In the genomic region with DNA sequence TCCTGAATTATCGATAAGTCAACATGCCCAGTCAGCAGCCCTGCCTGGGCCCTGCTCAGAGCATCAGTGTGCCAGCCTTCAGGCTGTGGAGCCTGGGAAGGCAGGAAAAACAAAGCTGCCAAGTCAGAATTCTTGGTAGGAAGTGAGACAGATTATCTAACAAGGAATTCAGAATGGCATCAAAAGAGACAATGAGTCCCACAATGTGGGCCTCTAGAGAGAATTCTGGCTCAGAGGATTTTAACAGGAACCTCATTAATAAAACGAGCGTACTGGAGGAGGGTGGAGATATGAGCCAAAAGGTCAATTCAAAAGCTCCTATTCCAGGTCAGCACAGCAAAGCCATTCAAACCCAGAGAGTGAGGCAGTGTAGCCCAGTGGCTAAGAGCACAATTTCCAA, we compare ENCODE assay signal across 1 cellular context.
TF ChIP-seq lines count a peak whose summit lies in the region.

No MANE protein-coding gene starts in this region.

TF ChIP-seq in IMR-90, 13 proteins besides CTCF, POLR2A, EP300 and RAD21 (continued from another document):
- TF ChIP-seq MXI1 (IDR thresholded peaks at IDR 0.05; ENCODE audit: borderline replicate concordance, low read depth, low read length), result no peak
- TF ChIP-seq BHLHE40 (IDR thresholded peaks at IDR 0.05; ENCODE audit: low read depth, low read length), result no peak
- no peak for TF ChIP-seq FOS (IDR thresholded peaks at IDR 0.05; ENCODE audit: low read depth, low read length)
